In the genomic region with DNA sequence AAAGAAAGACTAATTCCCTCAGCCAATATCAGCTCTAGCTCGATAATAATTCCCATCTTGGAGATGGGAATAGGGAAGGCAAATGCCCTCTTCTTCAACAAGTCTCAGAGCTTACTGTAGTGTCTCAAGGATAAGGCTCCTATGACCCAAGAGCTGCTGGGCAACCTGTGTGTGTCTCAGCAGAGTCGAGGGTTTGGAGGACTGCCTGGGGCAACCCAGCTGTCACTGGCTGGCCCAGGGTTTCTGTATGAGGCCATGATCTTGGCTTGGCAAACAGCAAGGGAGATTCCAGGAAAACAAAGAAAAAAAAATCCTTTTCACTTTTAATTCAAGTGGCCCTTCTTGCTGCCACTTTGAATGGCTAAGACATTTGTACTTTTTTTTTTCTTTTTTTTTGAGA, we compare ENCODE assay signal across 18 cellular contexts. TPM values are rescaled to one million over a fixed set of nuclear protein-coding genes. Genes with fewer than 3 reads are reported as not detected.
DNase-seq lines count a peak whose midpoint lies in the region; ATAC-seq and TF ChIP-seq lines count a peak whose summit lies in the region.
"Had no signal": no experiment of that assay in that cellular context is flagged by ENCODE, and none has a peak within 500 bp of the region (broad histone marks: within the 10 kb centered on the region; RNA-seq: fewer than 3 reads in every experiment).

No MANE protein-coding gene starts in this region.

- no peaks in the 10 kb centered on the region for H3K36me3 ChIP-seq in SJCRH30
- no peaks in the 10 kb centered on the region for H3K36me3 ChIP-seq in upper lobe of right lung
- H3K36me3 ChIP-seq: colonic mucosa had no signal

- intact Hi-C loops in left ventricle myocardium superior (cut with micrococcal nuclease) (no loop called here), Right ventricle myocardium inferior (cut with DNase I) (no loop called here), upper lobe of right lung (cut with DNase I) (no loop called here)

- H3K9me3 Mint-ChIP-seq in activated T-cell treated with anti-CD3 and anti-CD28 coated beads, Interleukin-2, amount 50 U/mL, for 24 hours: no peaks in the 10 kb centered on the region
- H3K9me3 Mint-ChIP-seq: immature natural killer cell had no signal

- peaks cover 82% of the 10 kb centered on the region for H3K27me3 Mint-ChIP-seq in activated T-cell treated with anti-CD3 and anti-CD28 coated beads, Interleukin-2, amount 50 U/mL, for 24 hours

- H3K9me3 ChIP-seq in SJCRH30 (replicated peaks) (no peaks in the 10 kb centered on the region), upper lobe of right lung (no peaks in the 10 kb centered on the region)
- H3K9me3 ChIP-seq: colonic mucosa had no signal

- no peak overlapping the region for H3K27ac Mint-ChIP-seq in activated T-cell treated with anti-CD3 and anti-CD28 coated beads, Interleukin-2, amount 50 U/mL, for 24 hours
- H3K27ac Mint-ChIP-seq: immature natural killer cell had no signal

- DNase-seq in left ventricle myocardium superior: peak; percentile 36
- no peak for DNase-seq in Right ventricle myocardium inferior (ENCODE audit: missing footprints)
- peak; percentile 61 to 73 for DNase-seq in SJCRH30
- peak; percentile 60 for DNase-seq in fibroblast of peridontal ligament (ENCODE audit: extremely low read depth)
- peak; percentile 67 for DNase-seq in upper lobe of right lung
- DNase-seq in activated T-cell treated with anti-CD3 and anti-CD28 coated beads, Interleukin-2, amount 50 U/mL, for 24 hours: no peak
- no peak for DNase-seq in GM10266 (ENCODE audit: extremely low spot score)
- DNase-seq: activated gamma-delta T cell, colonic mucosa, immature natural killer cell, NCI-H2029 treated with DMSO at 0.1 percent for 48 hours, SIG-M5, T-helper 9 cell had no signal

- no peak overlapping the region for H3K4me3 ChIP-seq in SJCRH30
- no peak overlapping the region for H3K4me3 ChIP-seq in upper lobe of right lung
- H3K4me3 ChIP-seq: colonic mucosa had no signal

- H3K4me1 ChIP-seq in SJCRH30 (peaks cover 48% of the 10 kb centered on the region), upper lobe of right lung (peaks cover 25% of the 10 kb centered on the region)

- H3K4me3 Mint-ChIP-seq in activated T-cell treated with anti-CD3 and anti-CD28 coated beads, Interleukin-2, amount 50 U/mL, for 24 hours: no peak overlapping the region
- H3K4me3 Mint-ChIP-seq: immature natural killer cell had no signal

- H3K27ac ChIP-seq in SJCRH30 (no peak overlapping the region), upper lobe of right lung (no peak overlapping the region)
- H3K27ac ChIP-seq: colonic mucosa had no signal

- peaks cover 73% of the 10 kb centered on the region for H3K4me1 Mint-ChIP-seq in activated T-cell treated with anti-CD3 and anti-CD28 coated beads, Interleukin-2, amount 50 U/mL, for 24 hours (ENCODE audit: low read depth)

- ATAC-seq in left ventricle myocardium superior (no peak), Right ventricle myocardium inferior (no peak), upper lobe of right lung (peak; percentile 79), GM21786 (IDR thresholded peaks at IDR 0.05; ENCODE audit: unreplicated experiment) (no peak)
- ATAC-seq: activated CD4-positive, CD25-positive, alpha-beta regulatory T cell treated with anti-CD3 and anti-CD28 coated beads, Interleukin-2, amount 50 U/mL, for 24 hours had no signal

- H3K27me3 ChIP-seq in SJCRH30: no peaks in the 10 kb centered on the region
- no peaks in the 10 kb centered on the region for H3K27me3 ChIP-seq in upper lobe of right lung
- H3K27me3 ChIP-seq: colonic mucosa had no signal

- no peaks in the 10 kb centered on the region for H3K36me3 Mint-ChIP-seq in activated T-cell treated with anti-CD3 and anti-CD28 coated beads, Interleukin-2, amount 50 U/mL, for 24 hours (ENCODE audit: low read depth)

- no peak for TF ChIP-seq CTCF in upper lobe of right lung (IDR thresholded peaks at IDR 0.05)
- TF ChIP-seq CTCF in GM10266 (IDR thresholded peaks at IDR 0.05; ENCODE audit: control insufficient read depth, insufficient read depth, low read depth, missing control alignments): no peak

RNA-seq across cellular contexts. Expression of gene TMSB4X, which starts 34.3 kb away (rescaled TPM):
- total RNA-seq in left ventricle myocardium superior (942 TPM), Right ventricle myocardium inferior (1,134 TPM), upper lobe of right lung (4,663 TPM)
- total RNA-seq in SJCRH30 (2014; rRNA removed; shearing (Covaris generic)): 1,274 and 1,377 TPM in 2 replicates

RNA-seq across cellular contexts. Expression of gene FAM9C, which starts 35.2 kb away (rescaled TPM):
- 1.2 TPM for total RNA-seq in left ventricle myocardium superior
- total RNA-seq in Right ventricle myocardium inferior: 0.38 TPM
- 0.16 and 0.20 TPM in 2 replicates for total RNA-seq in SJCRH30 (2014; rRNA removed; shearing (Covaris generic))
- not detected for total RNA-seq in upper lobe of right lung
- total RNA-seq: colonic mucosa, endothelial cell of umbilical vein, glomerular endothelial cell, renal cortical epithelial cell had no signal

Comparison
In these comparisons a context has a peak if more than half of its experiments do, and no peak if none do; other contexts are left out.
1. DNase-seq: peak in left ventricle myocardium superior (single experiment), SJCRH30 (2 of 2), fibroblast of peridontal ligament (single experiment) and upper lobe of right lung (single experiment); none in Right ventricle myocardium inferior (single experiment), activated T-cell treated with anti-CD3 and anti-CD28 coated beads, Interleukin-2, amount 50 U/mL, for 24 hours (single experiment) and GM10266 (single experiment).